In the genomic region with DNA sequence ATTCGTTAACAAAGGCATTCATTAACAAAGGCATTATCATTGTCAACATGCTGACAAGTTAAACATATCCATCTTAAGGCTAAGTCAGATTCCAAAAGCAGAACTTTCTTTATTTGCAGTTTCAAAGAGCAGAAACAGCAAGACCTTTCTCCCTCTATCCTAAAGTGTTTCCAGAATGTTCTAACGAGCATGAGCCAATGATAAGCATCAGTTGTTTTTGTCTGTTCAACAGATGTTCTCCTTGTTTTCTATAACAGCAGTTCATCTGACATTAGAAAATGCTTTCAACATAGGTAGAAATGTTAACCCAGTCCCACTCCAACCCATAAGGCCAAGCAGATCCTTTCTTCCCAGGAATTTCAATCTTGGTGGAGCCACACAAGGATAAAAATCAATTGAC, we compare ENCODE assay signal across 20 cellular contexts.
"Had no signal": no experiment of that assay in that cellular context is flagged by ENCODE, and none has a peak within 500 bp of the region (broad histone marks: within the 10 kb centered on the region; RNA-seq: fewer than 3 reads in every experiment).

No MANE protein-coding gene starts in this region.

- H3K27me3 Mint-ChIP-seq: naive B cell; stimulated activated naive CD8-positive, alpha-beta T cell treated with anti-CD3 and anti-CD28 coated beads, Interleukin-15, Interleukin-2, amounts not matched to agents 100 ng/mL and 50 ng/mL, for 24 hours had no signal

- H3K36me3 ChIP-seq: esophagus muscularis mucosa, heart left ventricle, right atrium auricular region, tibial artery, upper lobe of left lung, uterus had no signal

- H3K36me3 Mint-ChIP-seq: naive B cell had no signal

- H3K4me3 ChIP-seq: esophagus muscularis mucosa, heart left ventricle, lung, right atrium auricular region, tibial artery, upper lobe of left lung, uterus had no signal

- H3K4me1 ChIP-seq: tibial artery, uterus had no signal

- H3K9me3 Mint-ChIP-seq: neural crest cell; stimulated activated naive CD8-positive, alpha-beta T cell treated with anti-CD3 and anti-CD28 coated beads, Interleukin-15, Interleukin-2, amounts not matched to agents 100 ng/mL and 50 ng/mL, for 24 hours had no signal

- H3K27ac Mint-ChIP-seq: stimulated activated naive CD8-positive, alpha-beta T cell treated with anti-CD3 and anti-CD28 coated beads, Interleukin-15, Interleukin-2, amounts not matched to agents 100 ng/mL and 50 ng/mL, for 24 hours had no signal

- H3K4me3 Mint-ChIP-seq: neural crest cell; stimulated activated naive CD8-positive, alpha-beta T cell treated with anti-CD3 and anti-CD28 coated beads, Interleukin-15, Interleukin-2, amounts not matched to agents 100 ng/mL and 50 ng/mL, for 24 hours had no signal

- DNase-seq: effector memory CD4-positive, alpha-beta T cell; heart left ventricle; hippocampal formation; left colon; left ventricle myocardium superior; mesenchymal stem cell; naive B cell; posterior cingulate gyrus; small intestine; stimulated activated CD4-positive, alpha-beta T cell treated with anti-CD3 and anti-CD28 coated beads, Interleukin-2, amount 100 ng/mL, for 48 hours; tibial artery; upper lobe of left lung; uterus had no signal

- FAIRE-seq: frontal cortex, small intestine had no signal

- ATAC-seq: heart left ventricle, left colon, left ventricle myocardium superior had no signal

- H3K27me3 ChIP-seq: esophagus muscularis mucosa, heart left ventricle, right atrium auricular region, tibial artery, upper lobe of left lung, uterus had no signal

- H3K9me3 ChIP-seq: esophagus muscularis mucosa, heart left ventricle, right atrium auricular region, tibial artery, upper lobe of left lung, uterus had no signal

- H3K27ac ChIP-seq: epithelial cell of prostate, esophagus muscularis mucosa, heart left ventricle, right atrium auricular region, tibial artery, uterus had no signal
